Comparison of ENCODE assay signal across 8 cellular contexts in the genomic region with DNA sequence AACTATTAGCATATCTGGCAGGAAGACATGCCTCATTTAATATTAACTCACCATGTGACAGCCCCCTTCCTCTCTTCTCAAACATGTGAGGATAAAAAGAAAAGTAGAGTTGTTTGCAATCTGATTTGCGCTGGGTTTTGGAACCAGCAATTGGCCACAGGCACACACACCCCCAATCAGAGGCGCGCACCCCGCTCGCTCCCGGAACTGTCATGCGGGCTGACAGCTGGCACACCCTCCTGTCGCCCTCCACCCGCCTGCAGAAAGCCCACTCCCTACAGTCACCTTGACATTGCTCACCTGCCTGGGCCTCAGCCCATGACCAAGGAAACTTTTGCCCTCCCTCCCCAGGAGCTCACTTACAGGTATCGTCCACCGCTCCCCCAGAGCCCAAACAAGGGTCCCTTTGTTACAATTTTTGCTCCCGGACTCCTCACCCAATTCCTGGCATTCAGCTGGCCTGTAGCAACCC. TPM values are rescaled to one million over a fixed set of nuclear protein-coding genes. Genes with fewer than 3 reads are reported as not detected.
DNase-seq lines count a peak whose midpoint lies in the region.

No MANE protein-coding gene starts in this region.

- no peaks in the 10 kb centered on the region for H3K9me3 ChIP-seq in thymus (ENCODE audit: control insufficient read depth)

- peak overlapping the region; percentile 80 for H3K4me3 ChIP-seq in thymus (ENCODE audit: low read length)

- no peaks in the 10 kb centered on the region for H3K9me3 Mint-ChIP-seq in dendritic cell treated with granulocyte-macrophage colony-stimulating factor and Interleukin-4, amounts not matched to agents 40 ng/mL and 50 ng/mL, for 4 days

- H3K27me3 ChIP-seq in thymus (ENCODE audit: control insufficient read depth, insufficient read depth): peaks cover 2% of the 10 kb centered on the region

- H3K36me3 Mint-ChIP-seq in dendritic cell treated with granulocyte-macrophage colony-stimulating factor and Interleukin-4, amounts not matched to agents 40 ng/mL and 50 ng/mL, for 4 days (ENCODE audit: low read depth): no peaks in the 10 kb centered on the region

- DNase-seq in SKM-1 treated with dmso at 0.1 percent for 144 hours (lab: John Stamatoyannopoulos, UW; ENCODE audit: unreplicated experiment): peak; percentile 9
- DNase-seq in SKM-1 (lab: John Stamatoyannopoulos, UW; ENCODE audit: unreplicated experiment): no peak
- peak; percentile 48 for DNase-seq in NCI-H526 treated with DMSO at 0.1 percent for 48 hours (lab: John Stamatoyannopoulos, UW)
- DNase-seq in lung microvascular endothelial cell (ENCODE audit: low read depth in 2 of 2): peak; percentile 40 to 54
- DNase-seq in stimulated activated CD4-positive, alpha-beta T cell treated with anti-CD3 and anti-CD28 coated beads, Interleukin-2, amount 100 ng/mL, for 48 hours: no peak
- DNase-seq in NCI-H69 (lab: John Stamatoyannopoulos, UW): no peak

- under 1% methylated on average over 12 of the region's 12 CpGs for WGBS in thymus

- intact Hi-C loops in dendritic cell treated with granulocyte-macrophage colony-stimulating factor and Interleukin-4, amounts not matched to agents 40 ng/mL and 50 ng/mL, for 4 days (cut with micrococcal nuclease): no loop called here

- no peaks in the 10 kb centered on the region for H3K4me1 ChIP-seq in thymus (ENCODE audit: control insufficient read depth, insufficient read depth, low read length)

- no peaks in the 10 kb centered on the region for H3K36me3 ChIP-seq in thymus (ENCODE audit: control insufficient read depth, insufficient read depth)

- H3K27ac Mint-ChIP-seq in dendritic cell treated with granulocyte-macrophage colony-stimulating factor and Interleukin-4, amounts not matched to agents 40 ng/mL and 50 ng/mL, for 4 days: peak overlapping the region; percentile 74

- H3K4me1 Mint-ChIP-seq in dendritic cell treated with granulocyte-macrophage colony-stimulating factor and Interleukin-4, amounts not matched to agents 40 ng/mL and 50 ng/mL, for 4 days (ENCODE audit: low read depth): peaks cover 11% of the 10 kb centered on the region

- peak overlapping the region; percentile 48 for H3K27ac ChIP-seq in thymus (ENCODE audit: low read depth)

- H3K4me3 Mint-ChIP-seq in dendritic cell treated with granulocyte-macrophage colony-stimulating factor and Interleukin-4, amounts not matched to agents 40 ng/mL and 50 ng/mL, for 4 days: peak overlapping the region; percentile 88

- peaks cover 21% of the 10 kb centered on the region for H3K27me3 Mint-ChIP-seq in dendritic cell treated with granulocyte-macrophage colony-stimulating factor and Interleukin-4, amounts not matched to agents 40 ng/mL and 50 ng/mL, for 4 days

RNA-seq across cellular contexts. Expression of gene COBLL1, which starts 1.1 kb away (rescaled TPM):
- 1.7 and 4.2 TPM in 2 replicates for total RNA-seq in lung microvascular endothelial cell
- polyA plus RNA-seq in thymus: 4.9 TPM

Comparison
In these comparisons a context has a peak if more than half of its experiments do, and no peak if none do; other contexts are left out.
1. DNase-seq: peak in SKM-1 treated with dmso at 0.1 percent for 144 hours (single experiment), NCI-H526 treated with DMSO at 0.1 percent for 48 hours (single experiment) and lung microvascular endothelial cell (2 of 2); none in SKM-1 (single experiment), stimulated activated CD4-positive, alpha-beta T cell treated with anti-CD3 and anti-CD28 coated beads, Interleukin-2, amount 100 ng/mL, for 48 hours (0 of 2) and NCI-H69 (single experiment).